ENCODE assay signal across 18 cellular contexts in the genomic region with DNA sequence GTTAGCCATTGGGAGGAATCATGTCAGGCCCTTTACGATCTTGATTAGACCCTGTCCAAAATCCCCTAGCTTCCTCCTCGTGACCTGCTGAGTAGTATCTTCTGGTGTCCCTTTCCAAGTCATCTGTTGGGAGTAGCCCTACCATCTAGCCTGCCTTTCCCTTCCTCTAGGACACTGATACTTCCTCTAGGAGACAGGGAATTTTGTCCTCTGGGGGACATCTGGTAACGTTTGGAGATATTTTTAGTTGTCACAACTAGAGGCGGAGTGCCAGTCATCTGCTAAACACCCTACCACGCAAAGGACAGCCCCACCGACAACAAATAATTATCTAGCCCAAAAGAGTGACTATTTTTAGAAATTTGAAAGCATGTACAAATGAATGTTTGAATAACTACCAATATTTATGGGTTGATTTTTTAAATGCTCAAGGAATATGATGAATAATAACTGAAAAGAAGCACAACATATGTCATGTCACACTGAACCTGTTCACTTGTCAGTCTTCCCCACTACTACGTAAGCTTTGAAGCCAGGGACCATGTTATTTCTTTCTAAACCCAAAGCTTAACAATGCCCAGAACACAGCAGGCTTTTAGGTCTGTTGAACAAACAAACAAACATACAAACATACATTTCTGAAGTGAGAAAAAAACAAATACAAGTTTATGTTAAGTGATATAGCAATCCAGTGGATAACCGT.
DNase-seq lines count a peak whose midpoint lies in the region; ATAC-seq and TF ChIP-seq lines count a peak whose summit lies in the region.
"Had no signal": no experiment of that assay in that cellular context is flagged by ENCODE, and none has a peak within 500 bp of the region (broad histone marks: within the 10 kb centered on the region; RNA-seq: fewer than 3 reads in every experiment).

No MANE protein-coding gene starts in this region.

- 45% methylated on average over 8 of the region's 8 CpGs for WGBS in right cardiac atrium

- H3K9me3 ChIP-seq in right cardiac atrium (ENCODE audit: control insufficient read depth, low read length) = no peaks in the 10 kb centered on the region
- H3K9me3 ChIP-seq in gastrocnemius medialis = no peaks in the 10 kb centered on the region
- H3K9me3 ChIP-seq: A549 had no signal

- intact Hi-C loops in Right ventricle myocardium superior (cut with DNase I) = no loop called here
- intact Hi-C loops in right cardiac atrium (cut with DNase I) = no loop called here
- intact Hi-C loops in gastrocnemius medialis (cut with DNase I; ENCODE audit: low total_unique reads) = no loop called here

- H3K27me3 ChIP-seq in right cardiac atrium (ENCODE audit: control insufficient read depth, insufficient read depth) (no peaks in the 10 kb centered on the region), gastrocnemius medialis (no peaks in the 10 kb centered on the region)

- no peak for TF ChIP-seq POLR2A in gastrocnemius medialis (IDR thresholded peaks at IDR 0.05)

- no peak for TF ChIP-seq CTCF in gastrocnemius medialis (IDR thresholded peaks at IDR 0.05 in 4 of 5, conservative IDR thresholded peaks at IDR 0.05 in 1 of 5)

- in situ Hi-C loops in gastrocnemius medialis (cut with MboI; ENCODE audit: low sequenced_read_pairs in 4 of 4) = loop anchor here in 1 of 4 donors (25.0 kb wide), 1 partner anchor 510 kb away; the partner anchor contains the start of gene ZEB1

- peak overlapping the region; percentile 90 for H3K27ac ChIP-seq in right cardiac atrium (ENCODE audit: low read length)
- peak overlapping the region; percentile 36 to 55 (median 40) for H3K27ac ChIP-seq in gastrocnemius medialis
- H3K27ac ChIP-seq: A549, PC-9 had no signal

- H3K4me1 ChIP-seq in right cardiac atrium (ENCODE audit: control insufficient read depth, insufficient read depth, low read length) (peaks cover 6% of the 10 kb centered on the region), gastrocnemius medialis (peaks cover 19 to 24% of the 10 kb centered on the region in 2 donors)
- H3K4me1 ChIP-seq: A549 had no signal

- DNase-seq in RPMI7951 (ENCODE audit: low read depth) (peak; percentile 16), Right ventricle myocardium superior (no peak), right cardiac atrium (no peak), gastrocnemius medialis (no peak), NCI-H1105 treated with DMSO at 0.1 percent for 48 hours (lab: John Stamatoyannopoulos, UW) (no peak), DMS114 treated with DMSO at 0.1 percent for 48 hours (lab: John Stamatoyannopoulos, UW; ENCODE audit: unreplicated experiment) (no peak), NCI-H69 (lab: John Stamatoyannopoulos, UW) (no peak)
- DNase-seq: CD4-positive, alpha-beta memory T cell; GOT3; KBM-7; NCI-H1417; NCI-H187 treated with DMSO at 0.1 percent for 48 hours; NCI-H226; NCI-H524; PC-9 had no signal

- peak; percentile 79 for ATAC-seq in Right ventricle myocardium superior (ENCODE audit: poor library complexity)
- ATAC-seq in right cardiac atrium = peak; percentile 66 to 70
- peak; percentile 21 to 63 for ATAC-seq in gastrocnemius medialis
- no peak for ATAC-seq in SK-N-SH treated with all-trans-retinoic acid at 6 μM for 48 hours
- ATAC-seq: A549, HCT116 had no signal

- no peak overlapping the region for H3K4me3 ChIP-seq in right cardiac atrium (ENCODE audit: low read length)
- no peak overlapping the region for H3K4me3 ChIP-seq in gastrocnemius medialis
- H3K4me3 ChIP-seq: A549, PC-9 had no signal

- peaks cover 0 to 4% of the 10 kb centered on the region in 2 donors for H3K36me3 ChIP-seq in gastrocnemius medialis

TF ChIP-seq in SK-N-SH treated with all-trans-retinoic acid at 6 μM for 48 hours, 23 proteins besides CTCF, POLR2A, EP300 and RAD21:
- TF ChIP-seq GLIS3 (CRISPR knock-in tag; IDR thresholded peaks at IDR 0.05) = no peak
